15 cellular contexts compared by ENCODE assay signal in the genomic region with DNA sequence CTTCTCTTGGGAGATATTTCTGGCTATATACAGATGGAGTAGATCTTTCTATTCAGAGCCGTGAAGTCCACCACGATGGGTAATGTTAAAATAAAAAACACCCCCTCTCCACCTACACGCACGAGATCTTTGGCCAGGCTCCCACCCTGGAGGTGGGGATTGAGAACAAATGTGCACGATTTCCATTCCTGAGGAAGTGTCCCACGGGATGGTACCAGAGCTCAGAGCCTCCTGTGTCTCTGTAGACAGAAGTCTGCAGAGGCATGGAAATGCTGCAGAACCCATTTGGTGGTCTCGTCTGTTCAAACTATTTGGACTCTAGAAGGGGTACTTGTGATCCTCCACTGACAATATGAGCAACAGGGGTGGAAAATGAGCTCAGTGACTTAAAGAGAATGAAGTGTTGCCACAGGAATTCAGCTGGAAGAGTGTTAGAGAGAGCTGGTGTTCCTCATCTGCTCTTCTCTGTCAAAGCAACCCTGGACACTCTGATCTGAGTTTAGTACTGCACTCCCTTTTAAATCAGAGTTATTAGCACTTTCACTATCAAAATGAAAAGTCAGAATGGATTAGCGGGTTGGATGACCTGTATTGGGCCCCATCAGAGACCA.
A peak's percentile ranks its signal among the peaks of the same experiment; 100 is the strongest.
DNase-seq lines count a peak whose midpoint lies in the region; ATAC-seq, FAIRE-seq and TF ChIP-seq lines count a peak whose summit lies in the region.
"Had no signal": no experiment of that assay in that cellular context is flagged by ENCODE, and none has a peak within 500 bp of the region (broad histone marks: within the 10 kb centered on the region; RNA-seq: fewer than 3 reads in every experiment).

No MANE protein-coding gene starts in this region.

- H4K20me1 ChIP-seq in SK-N-SH (ENCODE audit: insufficient read depth) (no peaks in the 10 kb centered on the region), PC-9 (ENCODE audit: insufficient read depth) (no peaks in the 10 kb centered on the region)

- no peak overlapping the region for H3K27ac Mint-ChIP-seq in naive thymus-derived CD8-positive, alpha-beta T cell

- no peak overlapping the region for H3K4me3 Mint-ChIP-seq in naive thymus-derived CD8-positive, alpha-beta T cell

- TF ChIP-seq EP300 in SK-N-SH (IDR thresholded peaks at IDR 0.05; ENCODE audit: borderline replicate concordance in 1 of 2, low read depth in 1 of 2, low read length in 1 of 2): no peak
- no peak for TF ChIP-seq EP300 in tibial nerve (IDR thresholded peaks at IDR 0.05)

- no peak for DNase-seq in SK-N-SH
- DNase-seq in dorsolateral prefrontal cortex: peak in 5 of 10 donors; percentile 27 to 52 (median 49)
- peak; percentile 49 for DNase-seq in myocyte (ENCODE audit: low read depth)
- no peak for DNase-seq in naive thymus-derived CD8-positive, alpha-beta T cell
- no peak for DNase-seq in tibial nerve (ENCODE audit: low spot score in 2 of 2)
- DNase-seq in urothelium cell line (ENCODE audit: low spot score): no peak
- no peak for DNase-seq in PC-9
- DNase-seq: IMR-90, NCI-H1417, NCI-H1930, NCI-H510A, SJCRH30 had no signal

- H3K4me1 ChIP-seq in SK-N-SH (ENCODE audit: control insufficient read depth in 1 of 2, insufficient read depth in 2 of 2, low read depth in 1 of 2, low read length in 1 of 2): peaks cover 0 to 7% of the 10 kb centered on the region in 2 experiments; a peak in 2 of 4 replicates
- H3K4me1 ChIP-seq in tibial nerve: peaks cover 0 to 12% (median 4%) of the 10 kb centered on the region in 4 donors
- no peaks in the 10 kb centered on the region for H3K4me1 ChIP-seq in PC-9 (replicated peaks; ENCODE audit: insufficient read depth)
- H3K4me1 ChIP-seq: HAP-1, SJCRH30 had no signal

- no peak overlapping the region for H3K27ac ChIP-seq in SK-N-SH (ENCODE audit: low read depth in 2 of 2, low read length in 1 of 2)
- peak overlapping the region in 33 of 59 donors; percentile 6 to 87 (median 54) for H3K27ac ChIP-seq in dorsolateral prefrontal cortex
- no peak overlapping the region for H3K27ac ChIP-seq in tibial nerve
- no peak overlapping the region for H3K27ac ChIP-seq in PC-9
- H3K27ac ChIP-seq: 22Rv1, SJCRH30 had no signal

- no peak overlapping the region for H2AFZ ChIP-seq in SK-N-SH (ENCODE audit: low read depth)
- no peak overlapping the region for H2AFZ ChIP-seq in PC-9

- intact Hi-C loops in dorsolateral prefrontal cortex (cut with DNase I): no loop called here
- intact Hi-C loops in PC-9 (cut with micrococcal nuclease; ENCODE audit: unreplicated experiment): no loop called here

- no TSS peak for BruUV-seq in PC-9 (replicated peaks; lab: Mats Ljungman, UMichigan)

- TF ChIP-seq RAD21 in SK-N-SH (IDR thresholded peaks at IDR 0.05; ENCODE audit: low read length): no peak

- H3K27me3 ChIP-seq in SK-N-SH (ENCODE audit: insufficient read depth) (no peaks in the 10 kb centered on the region), dorsolateral prefrontal cortex (no peaks in the 10 kb centered on the region), tibial nerve (no peaks in the 10 kb centered on the region), PC-9 (ENCODE audit: insufficient read depth, low read depth) (peaks cover 16% of the 10 kb centered on the region; the same call in 1 of the 2 replicates)
- H3K27me3 ChIP-seq: SJCRH30 had no signal

- H3K79me2 ChIP-seq in SK-N-SH (ENCODE audit: insufficient read depth): no peaks in the 10 kb centered on the region
- H3K79me2 ChIP-seq in PC-9 (ENCODE audit: low read depth): no peaks in the 10 kb centered on the region

- no peaks in the 10 kb centered on the region for H3K36me3 ChIP-seq in SK-N-SH (replicated peaks in 1 of 2; ENCODE audit: control insufficient read depth in 1 of 2, insufficient read depth in 2 of 2, low read length in 1 of 2)
- no peaks in the 10 kb centered on the region for H3K36me3 ChIP-seq in tibial nerve
- no peaks in the 10 kb centered on the region for H3K36me3 ChIP-seq in PC-9 (ENCODE audit: low read depth)
- H3K36me3 ChIP-seq: HAP-1, SJCRH30 had no signal

- H3K36me3 Mint-ChIP-seq in naive thymus-derived CD8-positive, alpha-beta T cell: peaks cover 0 to 16% (median 4%) of the 10 kb centered on the region in 3 donors

- peaks cover 0 to 16% (median 4%) of the 10 kb centered on the region in 5 donors for H3K27me3 Mint-ChIP-seq in naive thymus-derived CD8-positive, alpha-beta T cell

- no peak overlapping the region for H3K4me3 ChIP-seq in SK-N-SH (ENCODE audit: low read depth in 2 of 2, low read length in 1 of 2)
- H3K4me3 ChIP-seq in dorsolateral prefrontal cortex: no peak overlapping the region
- no peak overlapping the region for H3K4me3 ChIP-seq in tibial nerve
- no peak overlapping the region for H3K4me3 ChIP-seq in PC-9
- H3K4me3 ChIP-seq: HAP-1, SJCRH30 had no signal

- 54% methylated on average over 8 of the region's 8 CpGs for WGBS in SK-N-SH (ENCODE audit: low lambda C conversion rate)
- WGBS in tibial nerve, 2 donors: 47 to 49% methylated on average over 8 of the region's 8 CpGs

- POLR2A ChIA-PET in SK-N-SH (lab: Yijun Ruan, JAX) (no interaction called here), PC-9 (lab: Charles Lee; ENCODE audit: unreplicated experiment) (no interaction called here)
- POLR2A ChIA-PET in naive thymus-derived CD8-positive, alpha-beta T cell (lab: Charles Lee): no interaction called here

- CTCF ChIA-PET in SK-N-SH (lab: Yijun Ruan, JAX) (no interaction called here), PC-9 (lab: Charles Lee) (no interaction called here)

- no peak for TF ChIP-seq POLR2A in tibial nerve (IDR thresholded peaks at IDR 0.05)

- H3K9ac ChIP-seq in SK-N-SH: no peak overlapping the region

- TF ChIP-seq CTCF in SK-N-SH (IDR thresholded peaks at IDR 0.05) (no peak), dorsolateral prefrontal cortex (IDR thresholded peaks at IDR 0.05 in 54 of 56, conservative IDR thresholded peaks at IDR 0.05 in 2 of 56; ENCODE audit: low read depth in 1 of 56, partially characterized antibody in 56 of 56) (no peak), tibial nerve (IDR thresholded peaks at IDR 0.05) (no peak), PC-9 (conservative IDR thresholded peaks at IDR 0.05) (no peak)

- H3K4me2 ChIP-seq in SK-N-SH: no peak overlapping the region; the same call in 1 of the 2 replicates
- H3K4me2 ChIP-seq in PC-9: no peak overlapping the region

- peaks cover 0 to 17% (median 7%) of the 10 kb centered on the region in 9 donors for H3K9me3 Mint-ChIP-seq in naive thymus-derived CD8-positive, alpha-beta T cell

- H3F3A ChIP-seq in SK-N-SH (replicated peaks; ENCODE audit: insufficient read depth): no peaks in the 10 kb centered on the region
- no peaks in the 10 kb centered on the region for H3F3A ChIP-seq in PC-9 (ENCODE audit: insufficient read depth, low read depth)

- no peaks in the 10 kb centered on the region for H3K4me1 Mint-ChIP-seq in naive thymus-derived CD8-positive, alpha-beta T cell

- H3K9me2 ChIP-seq in SK-N-SH (no peaks in the 10 kb centered on the region), PC-9 (ENCODE audit: insufficient read depth) (no peaks in the 10 kb centered on the region)

- ATAC-seq in SK-N-SH treated with all-trans-retinoic acid at 6 μM for 48 hours: peak; percentile 64
- no peak for ATAC-seq in naive thymus-derived CD8-positive, alpha-beta T cell

- no peak for FAIRE-seq in urothelium cell line (lab: Jason Lieb, UNC)

- H3K9me3 ChIP-seq in SK-N-SH (peaks cover 8% of the 10 kb centered on the region; the same call in 1 of the 2 replicates), tibial nerve (peaks cover 0 to 10% (median 0%) of the 10 kb centered on the region in 4 donors), PC-9 (ENCODE audit: insufficient read depth, low read depth) (no peaks in the 10 kb centered on the region)
- H3K9me3 ChIP-seq: HAP-1, SJCRH30 had no signal

TF ChIP-seq in SK-N-SH treated with all-trans-retinoic acid at 6 μM for 48 hours, 23 proteins besides CTCF, POLR2A, EP300 and RAD21 (continues in another document):
- TF ChIP-seq ISL1 (CRISPR knock-in tag; IDR thresholded peaks at IDR 0.05) (no peak), ARNTL (CRISPR knock-in tag; IDR thresholded peaks at IDR 0.05; ENCODE audit: borderline replicate concordance, low read depth) (no peak), BACH2 (CRISPR knock-in tag; IDR thresholded peaks at IDR 0.05; ENCODE audit: borderline replicate concordance) (no peak), CSDC2 (CRISPR knock-in tag; IDR thresholded peaks at IDR 0.05) (no peak)
- TF ChIP-seq, protein P1, sequence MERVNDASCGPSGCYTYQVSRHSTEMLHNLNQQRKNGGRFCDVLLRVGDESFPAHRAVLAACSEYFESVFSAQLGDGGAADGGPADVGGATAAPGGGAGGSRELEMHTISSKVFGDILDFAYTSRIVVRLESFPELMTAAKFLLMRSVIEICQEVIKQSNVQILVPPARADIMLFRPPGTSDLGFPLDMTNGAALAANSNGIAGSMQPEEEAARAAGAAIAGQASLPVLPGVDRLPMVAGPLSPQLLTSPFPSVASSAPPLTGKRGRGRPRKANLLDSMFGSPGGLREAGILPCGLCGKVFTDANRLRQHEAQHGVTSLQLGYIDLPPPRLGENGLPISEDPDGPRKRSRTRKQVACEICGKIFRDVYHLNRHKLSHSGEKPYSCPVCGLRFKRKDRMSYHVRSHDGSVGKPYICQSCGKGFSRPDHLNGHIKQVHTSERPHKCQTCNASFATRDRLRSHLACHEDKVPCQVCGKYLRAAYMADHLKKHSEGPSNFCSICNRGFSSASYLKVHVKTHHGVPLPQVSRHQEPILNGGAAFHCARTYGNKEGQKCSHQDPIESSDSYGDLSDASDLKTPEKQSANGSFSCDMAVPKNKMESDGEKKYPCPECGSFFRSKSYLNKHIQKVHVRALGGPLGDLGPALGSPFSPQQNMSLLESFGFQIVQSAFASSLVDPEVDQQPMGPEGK (CRISPR knock-in tag; IDR thresholded peaks at IDR 0.05; ENCODE audit: borderline replicate concordance): no peak

TF ChIP-seq in SK-N-SH, 30 proteins besides CTCF, POLR2A, EP300 and RAD21:
- TF ChIP-seq CHD2 (IDR thresholded peaks at IDR 0.05; ENCODE audit: low read length, partially characterized antibody) (no peak), TEAD4 (IDR thresholded peaks at IDR 0.05; ENCODE audit: borderline replicate concordance, insufficient read depth) (no peak), RCOR1 (IDR thresholded peaks at IDR 0.05; ENCODE audit: low read length) (no peak), JUND (IDR thresholded peaks at IDR 0.05) (no peak), YY1 (IDR thresholded peaks at IDR 0.05; ENCODE audit: low read depth) (no peak), ELF1 (IDR thresholded peaks at IDR 0.05) (no peak), MEF2A (IDR thresholded peaks at IDR 0.05; ENCODE audit: borderline replicate concordance, low read depth) (no peak), TAF1 (IDR thresholded peaks at IDR 0.05; ENCODE audit: borderline replicate concordance, low read depth, low read length) (no peak), GATA2 (CRISPR knock-in tag; IDR thresholded peaks at IDR 0.05) (no peak)
- TF ChIP-seq, protein P2, sequence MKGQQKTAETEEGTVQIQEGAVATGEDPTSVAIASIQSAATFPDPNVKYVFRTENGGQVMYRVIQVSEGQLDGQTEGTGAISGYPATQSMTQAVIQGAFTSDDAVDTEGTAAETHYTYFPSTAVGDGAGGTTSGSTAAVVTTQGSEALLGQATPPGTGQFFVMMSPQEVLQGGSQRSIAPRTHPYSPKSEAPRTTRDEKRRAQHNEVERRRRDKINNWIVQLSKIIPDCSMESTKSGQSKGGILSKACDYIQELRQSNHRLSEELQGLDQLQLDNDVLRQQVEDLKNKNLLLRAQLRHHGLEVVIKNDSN (IDR thresholded peaks at IDR 0.05; ENCODE audit: borderline replicate concordance, low read depth): no peak

Comparison
In these comparisons a context has a peak if more than half of its experiments do, and no peak if none do; other contexts are left out.
1. H3K27ac ChIP-seq: peak in dorsolateral prefrontal cortex (33 of 59); none in SK-N-SH (0 of 2), tibial nerve (0 of 4) and PC-9 (single experiment).